ENCODE assay signal across 1 cellular context in genomic region chr16:35195173-35195863, GRCh38.
TF ChIP-seq lines count a peak whose summit lies in the region.

No MANE protein-coding gene starts in this region.

TF ChIP-seq in SK-N-SH treated with all-trans-retinoic acid at 6 μM for 48 hours, 23 proteins besides CTCF, POLR2A, EP300 and RAD21 (continued from another document):
- TF ChIP-seq TSHZ2 (CRISPR knock-in tag; IDR thresholded peaks at IDR 0.05) (no peak), PPARA (CRISPR knock-in tag; IDR thresholded peaks at IDR 0.05; ENCODE audit: borderline replicate concordance) (no peak), ZFP30 (CRISPR knock-in tag; IDR thresholded peaks at IDR 0.05) (no peak), ZNF70 (CRISPR knock-in tag; IDR thresholded peaks at IDR 0.05) (no peak), CREB5 (CRISPR knock-in tag; IDR thresholded peaks at IDR 0.05; ENCODE audit: low read depth) (no peak), PATZ1 (CRISPR knock-in tag; IDR thresholded peaks at IDR 0.05; ENCODE audit: borderline replicate concordance) (no peak)
